ENCODE assay signal across 7 cellular contexts in genomic region chr20:37435607-37436006, GRCh38.
"Had no signal": no experiment of that assay in that cellular context is flagged by ENCODE, and none has a peak within 500 bp of the region (broad histone marks: within the 10 kb centered on the region; RNA-seq: fewer than 3 reads in every experiment).

No MANE protein-coding gene starts in this region.

- H3K4me3 ChIP-seq: GM23338 had no signal

- ATAC-seq: GM23338, HepG2 had no signal

- H3K27ac ChIP-seq: HL-60 had no signal

- H2AFZ ChIP-seq: GM23338 had no signal

- H3K4me2 ChIP-seq: GM23338 had no signal

- FAIRE-seq: H1, H54, HepG2 had no signal

- DNase-seq: H9, HCEC 1CT had no signal
